In the genomic region with DNA sequence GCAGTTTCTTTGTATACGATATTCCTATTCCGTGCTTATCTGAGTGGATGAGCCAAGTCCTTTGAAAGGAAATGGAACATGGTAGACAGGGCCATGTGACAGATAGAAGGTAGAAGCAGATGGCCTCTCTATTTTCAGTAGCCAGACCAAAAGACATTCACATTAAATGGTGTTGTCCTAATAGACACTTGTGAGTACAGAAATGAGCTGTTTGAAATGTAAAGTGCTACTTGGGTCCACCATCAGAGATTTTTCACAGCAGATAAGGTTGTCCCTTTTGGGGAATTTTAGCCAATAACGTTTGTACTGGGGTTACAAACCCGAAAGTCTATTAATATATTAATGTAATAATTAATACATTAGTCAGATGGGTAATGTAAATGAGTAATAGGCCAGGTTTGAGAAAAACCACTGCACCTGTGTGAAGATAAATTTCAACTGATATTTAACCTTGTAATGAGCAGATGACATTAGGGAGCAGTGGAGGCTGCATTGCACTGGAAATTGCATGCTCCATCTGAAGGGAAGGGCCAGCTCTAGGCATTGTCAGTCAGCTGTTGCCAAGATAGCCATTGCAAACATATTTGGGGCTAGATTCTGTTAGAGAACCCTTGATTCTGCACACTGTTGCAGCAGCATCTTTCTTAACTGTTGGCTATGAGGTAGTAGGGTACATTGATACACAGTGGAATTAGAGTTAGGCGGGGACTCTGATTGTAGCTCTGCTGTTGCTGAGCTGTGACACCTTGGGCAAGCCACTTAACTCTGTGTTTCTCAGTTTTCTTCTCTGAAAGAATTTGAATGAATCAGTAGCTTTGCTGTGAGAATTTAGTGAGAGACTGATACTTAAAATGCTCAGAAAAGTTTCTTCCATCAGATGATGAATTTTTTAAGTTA, we compare ENCODE assay signal across 26 cellular contexts. TPM values are rescaled to one million over a fixed set of nuclear protein-coding genes. Genes with fewer than 3 reads are reported as not detected.
A peak's percentile ranks its signal among the peaks of the same experiment; 100 is the strongest.
DNase-seq lines count a peak whose midpoint lies in the region; ATAC-seq and TF ChIP-seq lines count a peak whose summit lies in the region.
"Had no signal": no experiment of that assay in that cellular context is flagged by ENCODE, and none has a peak within 500 bp of the region (broad histone marks: within the 10 kb centered on the region; RNA-seq: fewer than 3 reads in every experiment).

No MANE protein-coding gene starts in this region.

- H3K9me3 Mint-ChIP-seq in stimulated activated naive CD8-positive, alpha-beta T cell treated with anti-CD3 and anti-CD28 coated beads, Interleukin-15, amount 100 ng/mL, for 72 hours, result no peaks in the 10 kb centered on the region
- H3K9me3 Mint-ChIP-seq: activated T-cell treated with anti-CD3 and anti-CD28 coated beads, Interleukin-2, amount 50 U/mL, for 4 hours had no signal

- no peak overlapping the region for H3K4me2 ChIP-seq in smooth muscle cell
- H3K4me2 ChIP-seq: A549; BLaER1 treated with 17β-estradiol and CSF1 and Interleukin-3, amounts not matched to agents 10 nM and 100 nM had no signal

- H3K27me3 ChIP-seq in smooth muscle cell (ENCODE audit: low read depth), result no peaks in the 10 kb centered on the region
- H3K27me3 ChIP-seq: BLaER1 treated with 17β-estradiol and CSF1 and Interleukin-3, amounts not matched to agents 10 nM and 100 nM; breast epithelium; gastrocnemius medialis; upper lobe of left lung had no signal

- no peaks in the 10 kb centered on the region for H3K4me1 Mint-ChIP-seq in stimulated activated naive CD8-positive, alpha-beta T cell treated with anti-CD3 and anti-CD28 coated beads, Interleukin-15, amount 100 ng/mL, for 72 hours
- H3K4me1 Mint-ChIP-seq: IgD-negative memory B cell had no signal

- no peaks in the 10 kb centered on the region for H3K79me2 ChIP-seq in smooth muscle cell (ENCODE audit: low read depth)

- no peaks in the 10 kb centered on the region for H3K4me1 ChIP-seq in smooth muscle cell (ENCODE audit: low read depth)
- H3K4me1 ChIP-seq: A549; BLaER1 treated with 17β-estradiol and CSF1 and Interleukin-3, amounts not matched to agents 10 nM and 100 nM; breast epithelium; gastrocnemius medialis; upper lobe of left lung had no signal

- no peak overlapping the region for H3K27ac ChIP-seq in smooth muscle cell (ENCODE audit: low read depth)
- H3K27ac ChIP-seq: A549; BLaER1 treated with 17β-estradiol and CSF1 and Interleukin-3, amounts not matched to agents 10 nM and 100 nM; breast epithelium; gastrocnemius medialis; upper lobe of left lung; VCaP had no signal

- no peak overlapping the region for H3K9ac ChIP-seq in smooth muscle cell (ENCODE audit: low read depth)
- H3K9ac ChIP-seq: BLaER1 treated with 17β-estradiol and CSF1 and Interleukin-3, amounts not matched to agents 10 nM and 100 nM had no signal

- H2AFZ ChIP-seq in smooth muscle cell (ENCODE audit: low read depth), result no peak overlapping the region

- no peaks in the 10 kb centered on the region for H4K20me1 ChIP-seq in smooth muscle cell (ENCODE audit: low read depth)
- H4K20me1 ChIP-seq: BLaER1 treated with 17β-estradiol and CSF1 and Interleukin-3, amounts not matched to agents 10 nM and 100 nM had no signal

- no peaks in the 10 kb centered on the region for H3K9me3 ChIP-seq in smooth muscle cell (replicated peaks; ENCODE audit: low read depth)
- H3K9me3 ChIP-seq: A549; BLaER1 treated with 17β-estradiol and CSF1 and Interleukin-3, amounts not matched to agents 10 nM and 100 nM; breast epithelium; gastrocnemius medialis; upper lobe of left lung had no signal

- H3F3A ChIP-seq in smooth muscle cell (ENCODE audit: low read depth), result peaks cover 7% of the 10 kb centered on the region

- no peaks in the 10 kb centered on the region for H3K36me3 ChIP-seq in smooth muscle cell (ENCODE audit: low read depth)
- H3K36me3 ChIP-seq: breast epithelium, gastrocnemius medialis, upper lobe of left lung had no signal

- no peak overlapping the region for H3K4me3 ChIP-seq in smooth muscle cell
- H3K4me3 ChIP-seq: A549; BLaER1 treated with 17β-estradiol and CSF1 and Interleukin-3, amounts not matched to agents 10 nM and 100 nM; breast epithelium; gastrocnemius medialis; upper lobe of left lung had no signal

- ATAC-seq in GM18511 (IDR thresholded peaks at IDR 0.05; ENCODE audit: unreplicated experiment), result peak; percentile 79
- ATAC-seq in GM19468 (IDR thresholded peaks at IDR 0.05; ENCODE audit: extremely low read depth, unreplicated experiment), result peak; percentile 50
- ATAC-seq in HG02840 (IDR thresholded peaks at IDR 0.05; ENCODE audit: low FRiP score, unreplicated experiment), result peak; percentile 74
- peak; percentile 77 for ATAC-seq in HG03354 (IDR thresholded peaks at IDR 0.05; ENCODE audit: poor library complexity, severe bottlenecking, unreplicated experiment)
- no peak for ATAC-seq in stimulated activated naive CD8-positive, alpha-beta T cell treated with anti-CD3 and anti-CD28 coated beads, Interleukin-15, amount 100 ng/mL, for 72 hours
- ATAC-seq: A549; activated T-cell treated with anti-CD3 and anti-CD28 coated beads, Interleukin-2, amount 50 U/mL, for 4 hours; gastrocnemius medialis; left colon had no signal

- H3K27ac Mint-ChIP-seq in stimulated activated naive CD8-positive, alpha-beta T cell treated with anti-CD3 and anti-CD28 coated beads, Interleukin-15, amount 100 ng/mL, for 72 hours, result no peak overlapping the region
- H3K27ac Mint-ChIP-seq: activated naive CD8-positive, alpha-beta T cell; mesothelial cell of epicardium had no signal

- H3K4me3 Mint-ChIP-seq in stimulated activated naive CD8-positive, alpha-beta T cell treated with anti-CD3 and anti-CD28 coated beads, Interleukin-15, amount 100 ng/mL, for 72 hours, result no peak overlapping the region
- H3K4me3 Mint-ChIP-seq: activated naive CD8-positive, alpha-beta T cell; activated T-cell treated with anti-CD3 and anti-CD28 coated beads, Interleukin-2, amount 50 U/mL, for 4 hours; IgD-negative memory B cell; mesothelial cell of epicardium had no signal

- no peaks in the 10 kb centered on the region for H3K27me3 Mint-ChIP-seq in stimulated activated naive CD8-positive, alpha-beta T cell treated with anti-CD3 and anti-CD28 coated beads, Interleukin-15, amount 100 ng/mL, for 72 hours
- H3K27me3 Mint-ChIP-seq: activated naive CD8-positive, alpha-beta T cell; IgD-negative memory B cell had no signal

- 94% methylated on average over 5 of the region's 5 CpGs for WGBS in smooth muscle cell (ENCODE audit: low lambda C conversion rate)

- TF ChIP-seq CTCF in smooth muscle cell (IDR thresholded peaks at IDR 0.05; ENCODE audit: borderline replicate concordance, insufficient read depth, poor library complexity, severe bottlenecking), result no peak

- DNase-seq in smooth muscle cell (lab: John Stamatoyannopoulos, UW; ENCODE audit: unreplicated experiment) (no peak), NCI-H510A (lab: John Stamatoyannopoulos, UW) (no peak), NCI-H1694 (lab: John Stamatoyannopoulos, UW) (no peak)
- DNase-seq in stimulated activated naive CD8-positive, alpha-beta T cell treated with anti-CD3 and anti-CD28 coated beads, Interleukin-15, amount 100 ng/mL, for 72 hours, result no peak
- DNase-seq: activated CD4-positive, alpha-beta T cell treated with anti-CD3 and anti-CD28 coated beads, Interleukin-2, amount 50 U/mL, for 48 hours; activated T-cell treated with anti-CD3 and anti-CD28 coated beads, Interleukin-2, amount 50 U/mL, for 4 hours; erythroblast; gastrocnemius medialis; HCEC 1CT; left colon; NCI-H1930; retina; stimulated activated naive CD4-positive, alpha-beta T cell treated with Interleukin-2 at 50 U/mL for 16 hours; T-helper 1 cell; upper lobe of left lung had no signal

RNA-seq across cellular contexts. Expression of a gene that starts 43.8 kb away (rescaled TPM):
- 5.6 and 9.2 TPM in 2 replicates for total RNA-seq in smooth muscle cell
- 4.8 and 5.1 TPM in 2 replicates for polyA plus RNA-seq in smooth muscle cell
